Comparison of ENCODE assay signal across 1 cellular context in genomic region chr12:54357802-54358619, GRCh38.
TF ChIP-seq lines count a peak whose summit lies in the region.

No MANE protein-coding gene starts in this region.

TF ChIP-seq in K562, 482 proteins besides CTCF, POLR2A, EP300 and RAD21 (continues in another document):
- TF ChIP-seq ZSCAN29 (IDR thresholded peaks at IDR 0.05): no peak
- TF ChIP-seq SUPT5H (IDR thresholded peaks at IDR 0.05): peak; percentile 87
- no peak for TF ChIP-seq ZNF347 (CRISPR knock-in tag; IDR thresholded peaks at IDR 0.05; ENCODE audit: low read depth)
- TF ChIP-seq RBBP5 (IDR thresholded peaks at IDR 0.05; ENCODE audit: borderline replicate concordance, insufficient read depth, low read length, poor library complexity, severe bottlenecking): no peak
- 0 out of 2 replicates have a peak, but pooled peaks have one; percentile 97 for TF ChIP-seq NFRKB (IDR thresholded peaks at IDR 0.05; ENCODE audit: low read depth)
- TF ChIP-seq ZNF583 (CRISPR knock-in tag; IDR thresholded peaks at IDR 0.05): no peak
- TF ChIP-seq IFI16 (CRISPR knock-in tag; IDR thresholded peaks at IDR 0.05): no peak
- no peak for TF ChIP-seq STAT5A (IDR thresholded peaks at IDR 0.05; ENCODE audit: borderline replicate concordance, low read length)
- TF ChIP-seq MCM3 (IDR thresholded peaks at IDR 0.05): no peak
- TF ChIP-seq ATF7 (IDR thresholded peaks at IDR 0.05): peak; percentile 66
- TF ChIP-seq ESRRA (IDR thresholded peaks at IDR 0.05; ENCODE audit: borderline replicate concordance, low read depth): no peak
- TF ChIP-seq BRF1 (IDR thresholded peaks at IDR 0.05; ENCODE audit: borderline replicate concordance, extremely low read depth, insufficient read length): no peak
- no peak for TF ChIP-seq CHD7 (IDR thresholded peaks at IDR 0.05; ENCODE audit: low read depth, low read length)
- no peak for TF ChIP-seq IRF2 (CRISPR knock-in tag; IDR thresholded peaks at IDR 0.05)
- TF ChIP-seq ZNF507 (tag; conservative IDR thresholded peaks at IDR 0.05): no peak
- TF ChIP-seq POLR3A (IDR thresholded peaks at IDR 0.05; ENCODE audit: borderline replicate concordance, extremely low read depth, insufficient read depth, insufficient read length): no peak
- no peak for TF ChIP-seq RNF2 (IDR thresholded peaks at IDR 0.05)
- TF ChIP-seq STAT5B (CRISPR knock-in tag; IDR thresholded peaks at IDR 0.05): no peak
- TF ChIP-seq SETDB1 (IDR thresholded peaks at IDR 0.05; ENCODE audit: low read length): no peak
- no peak for TF ChIP-seq ZBTB11 (CRISPR knock-in tag; IDR thresholded peaks at IDR 0.05)
- TF ChIP-seq NCOA4 (IDR thresholded peaks at IDR 0.05; ENCODE audit: partially characterized antibody): no peak
- TF ChIP-seq ZNF696 (CRISPR knock-in tag; conservative IDR thresholded peaks at IDR 0.05): no peak
- no peak for TF ChIP-seq HNRNPH1 (optimal IDR thresholded peaks at IDR 0.05; ENCODE audit: low read depth, low read length)
- TF ChIP-seq ADNP (tag; IDR thresholded peaks at IDR 0.05): no peak
- TF ChIP-seq MTA1 (IDR thresholded peaks at IDR 0.05; ENCODE audit: borderline replicate concordance): no peak
- TF ChIP-seq ZNF134 (CRISPR knock-in tag; conservative IDR thresholded peaks at IDR 0.05): no peak
- no peak for TF ChIP-seq CTBP1 (IDR thresholded peaks at IDR 0.05; ENCODE audit: borderline replicate concordance)
- no peak for TF ChIP-seq ZNF511 (CRISPR knock-in tag; IDR thresholded peaks at IDR 0.05)
- TF ChIP-seq KAT2B (IDR thresholded peaks at IDR 0.05; ENCODE audit: low read depth, low read length): no peak
- no peak for TF ChIP-seq ZC3H4 (CRISPR knock-in tag; IDR thresholded peaks at IDR 0.05; ENCODE audit: borderline replicate concordance)
- TF ChIP-seq RBM22 (IDR thresholded peaks at IDR 0.05; ENCODE audit: low read depth, low read length, poor library complexity, severe bottlenecking): no peak
- no peak for TF ChIP-seq SREBF2 (CRISPR knock-in tag; IDR thresholded peaks at IDR 0.05)
- no peak for TF ChIP-seq ZNF717 (CRISPR knock-in tag; IDR thresholded peaks at IDR 0.05)
- 0 out of 2 replicates have a peak, but pooled peaks have one; percentile 24 for TF ChIP-seq CREM (IDR thresholded peaks at IDR 0.05; ENCODE audit: low read depth)
- TF ChIP-seq MAFG (tag; conservative IDR thresholded peaks at IDR 0.05): no peak
- no peak for TF ChIP-seq PHTF2 (CRISPR knock-in tag; IDR thresholded peaks at IDR 0.05)
- TF ChIP-seq CLOCK (CRISPR knock-in tag; IDR thresholded peaks at IDR 0.05; ENCODE audit: borderline replicate concordance): no peak
- TF ChIP-seq POLR2AphosphoS2 (IDR thresholded peaks at IDR 0.05; ENCODE audit: low read length): no peak
- no peak for TF ChIP-seq ARID3B (CRISPR knock-in tag; IDR thresholded peaks at IDR 0.05; ENCODE audit: borderline replicate concordance)
- TF ChIP-seq DDX20 (tag; IDR thresholded peaks at IDR 0.05; ENCODE audit: low read depth): no peak
- no peak for TF ChIP-seq NR1H2 (CRISPR knock-in tag; IDR thresholded peaks at IDR 0.05)
- TF ChIP-seq PHF8 (IDR thresholded peaks at IDR 0.05; ENCODE audit: borderline replicate concordance, low read length): peak; percentile 16; the same call in 1 of the 2 replicates
- TF ChIP-seq ZKSCAN8 (CRISPR knock-in tag; IDR thresholded peaks at IDR 0.05): no peak
- no peak for TF ChIP-seq FOXP1 (CRISPR knock-in tag; IDR thresholded peaks at IDR 0.05)
- TF ChIP-seq TCF3 (CRISPR knock-in tag; IDR thresholded peaks at IDR 0.05): no peak
- no peak for TF ChIP-seq SFPQ (IDR thresholded peaks at IDR 0.05; ENCODE audit: low read depth, low read length)
- 0 out of 2 replicates have a peak, but pooled peaks have one; percentile 10 for TF ChIP-seq EGR1 (conservative IDR thresholded peaks at IDR 0.05)
- TF ChIP-seq TCFL5 (CRISPR knock-in tag; conservative IDR thresholded peaks at IDR 0.05): no peak
- TF ChIP-seq RBM17 (IDR thresholded peaks at IDR 0.05; ENCODE audit: borderline replicate concordance, low read depth, low read length): no peak
- TF ChIP-seq NFXL1 (CRISPR knock-in tag; IDR thresholded peaks at IDR 0.05): no peak
